Comparison of ENCODE assay signal across 1 cellular context in genomic region chr19:45404557-45405434, GRCh38.
A peak's percentile ranks its signal among the peaks of the same experiment; 100 is the strongest.
TF ChIP-seq lines count a peak whose summit lies in the region.

Gene PPP1R13L (minus strand): TSS chr19:45405069. CDS start chr19:45398318, 6,751 bp downstream.

TF ChIP-seq in K562, 482 proteins besides CTCF, POLR2A, EP300 and RAD21 (continued from another document):
- TF ChIP-seq SETDB1 (IDR thresholded peaks at IDR 0.05; ENCODE audit: low read length) (no peak), NELFE (IDR thresholded peaks at IDR 0.05; ENCODE audit: insufficient read depth, insufficient read length) (no peak), PRDM10 (IDR thresholded peaks at IDR 0.05; ENCODE audit: partially characterized antibody) (peak; percentile 83), HEY1 (CRISPR knock-in tag; IDR thresholded peaks at IDR 0.05; ENCODE audit: borderline replicate concordance) (no peak), JUND (IDR thresholded peaks at IDR 0.05; ENCODE audit: borderline replicate concordance, low read depth, low read length) (no peak), JUND (tag; IDR thresholded peaks at IDR 0.05; ENCODE audit: borderline replicate concordance, low read depth, low read length) (no peak; the same call in 2 of the 3 replicates), SP1 (CRISPR knock-in tag; IDR thresholded peaks at IDR 0.05) (peak; percentile 36; the same call in 1 of the 2 replicates), NEUROD1 (IDR thresholded peaks at IDR 0.05; ENCODE audit: borderline replicate concordance, low read depth, low read length, partially characterized antibody) (peak; percentile 15), USF2 (CRISPR knock-in tag; IDR thresholded peaks at IDR 0.05) (no peak), ZNF23 (CRISPR knock-in tag; IDR thresholded peaks at IDR 0.05) (no peak), MGA (IDR thresholded peaks at IDR 0.05) (no peak), CBX2 (IDR thresholded peaks at IDR 0.05; ENCODE audit: insufficient read depth, low read length, poor library complexity, severe bottlenecking) (no peak), ZNF133 (CRISPR knock-in tag; IDR thresholded peaks at IDR 0.05) (no peak), JUNB (CRISPR knock-in tag; conservative IDR thresholded peaks at IDR 0.05) (no peak), REST (CRISPR knock-in tag; IDR thresholded peaks at IDR 0.05; ENCODE audit: low read depth) (no peak; the same call in 1 of the 2 replicates), PHB2 (IDR thresholded peaks at IDR 0.05; ENCODE audit: low read depth) (no peak), GABPB2 (CRISPR knock-in tag; conservative IDR thresholded peaks at IDR 0.05) (no peak), BDP1 (IDR thresholded peaks at IDR 0.05; ENCODE audit: insufficient read depth, insufficient read length) (no peak), NR2F6 (CRISPR knock-in tag; IDR thresholded peaks at IDR 0.05) (no peak), ETV5 (CRISPR knock-in tag; IDR thresholded peaks at IDR 0.05; ENCODE audit: low read depth) (no peak), ZC3H11A (IDR thresholded peaks at IDR 0.05; ENCODE audit: low read depth, low read length) (no peak), RBM25 (IDR thresholded peaks at IDR 0.05; ENCODE audit: low read depth, low read length, severe bottlenecking) (peak; percentile 97), ZNF124 (CRISPR knock-in tag; IDR thresholded peaks at IDR 0.05) (no peak), KDM5B (IDR thresholded peaks at IDR 0.05; ENCODE audit: insufficient replicate concordance, low read depth, low read length) (peak; percentile 34), BMI1 (IDR thresholded peaks at IDR 0.05; ENCODE audit: low read length) (no peak), POLR2G (IDR thresholded peaks at IDR 0.05; ENCODE audit: low read depth, low read length) (0 out of 2 replicates have a peak, but pooled peaks have one; percentile 42), WHSC1 (IDR thresholded peaks at IDR 0.05; ENCODE audit: low read length) (no peak), PHF8 (IDR thresholded peaks at IDR 0.05; ENCODE audit: borderline replicate concordance, low read length) (peak; percentile 46; the same call in 1 of the 2 replicates), SMARCC2 (IDR thresholded peaks at IDR 0.05; ENCODE audit: low read depth) (no peak), E2F8 (IDR thresholded peaks at IDR 0.05; ENCODE audit: low read depth, partially characterized antibody) (peak; percentile 36)
